8 cellular contexts compared by ENCODE assay signal in genomic region chr6:129621252-129621651, GRCh38.
A peak's percentile ranks its signal among the peaks of the same experiment; 100 is the strongest.
DNase-seq lines count a peak whose midpoint lies in the region; ATAC-seq and TF ChIP-seq lines count a peak whose summit lies in the region.

No MANE protein-coding gene starts in this region.

- no peaks in the 10 kb centered on the region for H3K27me3 ChIP-seq in heart left ventricle
- H3K27me3 ChIP-seq in testis: no peaks in the 10 kb centered on the region

- H3K36me3 ChIP-seq in heart left ventricle (peaks cover 0 to 26% (median 12%) of the 10 kb centered on the region in 9 donors), testis (ENCODE audit: low read depth, missing control alignments) (no peaks in the 10 kb centered on the region)

- H3K27ac ChIP-seq in heart left ventricle: no peak overlapping the region
- no peak overlapping the region for H3K27ac ChIP-seq in testis

- DNase-seq in heart left ventricle (no peak), left ventricle myocardium superior (no peak), fibroblast of villous mesenchyme (ENCODE audit: low read depth) (no peak), testis (peak; percentile 38), pons (ENCODE audit: low spot score) (no peak), cerebellar cortex (ENCODE audit: low spot score) (no peak)

- intact Hi-C loops in heart left ventricle (cut with DNase I): loop anchor here in 1 of 10 donors (5.0 kb wide), 1 partner anchor 91 kb away; the partner anchor contains the start of gene ARHGAP18
- intact Hi-C loops in left ventricle myocardium superior (cut with micrococcal nuclease): no loop called here
- intact Hi-C loops in testis (cut with DNase I; ENCODE audit: low total_unique reads): no loop called here

- no peak for TF ChIP-seq POLR2A in heart left ventricle (IDR thresholded peaks at IDR 0.05)
- no peak for TF ChIP-seq POLR2A in testis (IDR thresholded peaks at IDR 0.05)

- H3K4me1 ChIP-seq in heart left ventricle: no peaks in the 10 kb centered on the region
- H3K4me1 ChIP-seq in testis: no peaks in the 10 kb centered on the region

- ATAC-seq in heart left ventricle (no peak), left ventricle myocardium superior (no peak), HG03039 (IDR thresholded peaks at IDR 0.05; ENCODE audit: unreplicated experiment) (no peak)

- WGBS in heart left ventricle, 4 donors: 86 to 95% (median 91%) methylated on average over 4 of the region's 4 CpGs
- WGBS in testis, 2 donors: 90 to 93% methylated on average over 4 of the region's 4 CpGs

- no peak overlapping the region for H3K4me3 ChIP-seq in heart left ventricle
- no peak overlapping the region for H3K4me3 ChIP-seq in WI38 (ENCODE audit: low read depth, low read length)
- H3K4me3 ChIP-seq in fibroblast of villous mesenchyme (ENCODE audit: low read depth, low read length): no peak overlapping the region
- H3K4me3 ChIP-seq in testis: no peak overlapping the region

- TF ChIP-seq CTCF in heart left ventricle (IDR thresholded peaks at IDR 0.05) (peak in 9 of 12 donors; percentile 7 to 39 (median 25)), WI38 (IDR thresholded peaks at IDR 0.05; ENCODE audit: low read depth, low read length) (0 out of 2 replicates have a peak, but pooled peaks have one; percentile 33), fibroblast of villous mesenchyme (IDR thresholded peaks at IDR 0.05; ENCODE audit: insufficient read depth, low read depth, low read length) (peak; percentile 38), testis (IDR thresholded peaks at IDR 0.05) (peak in 2 of 3 experiments; percentile 8 to 24)

- H3K9me3 ChIP-seq in heart left ventricle (no peaks in the 10 kb centered on the region), testis (no peaks in the 10 kb centered on the region)
